Comparison of ENCODE assay signal across 8 cellular contexts in the genomic region with DNA sequence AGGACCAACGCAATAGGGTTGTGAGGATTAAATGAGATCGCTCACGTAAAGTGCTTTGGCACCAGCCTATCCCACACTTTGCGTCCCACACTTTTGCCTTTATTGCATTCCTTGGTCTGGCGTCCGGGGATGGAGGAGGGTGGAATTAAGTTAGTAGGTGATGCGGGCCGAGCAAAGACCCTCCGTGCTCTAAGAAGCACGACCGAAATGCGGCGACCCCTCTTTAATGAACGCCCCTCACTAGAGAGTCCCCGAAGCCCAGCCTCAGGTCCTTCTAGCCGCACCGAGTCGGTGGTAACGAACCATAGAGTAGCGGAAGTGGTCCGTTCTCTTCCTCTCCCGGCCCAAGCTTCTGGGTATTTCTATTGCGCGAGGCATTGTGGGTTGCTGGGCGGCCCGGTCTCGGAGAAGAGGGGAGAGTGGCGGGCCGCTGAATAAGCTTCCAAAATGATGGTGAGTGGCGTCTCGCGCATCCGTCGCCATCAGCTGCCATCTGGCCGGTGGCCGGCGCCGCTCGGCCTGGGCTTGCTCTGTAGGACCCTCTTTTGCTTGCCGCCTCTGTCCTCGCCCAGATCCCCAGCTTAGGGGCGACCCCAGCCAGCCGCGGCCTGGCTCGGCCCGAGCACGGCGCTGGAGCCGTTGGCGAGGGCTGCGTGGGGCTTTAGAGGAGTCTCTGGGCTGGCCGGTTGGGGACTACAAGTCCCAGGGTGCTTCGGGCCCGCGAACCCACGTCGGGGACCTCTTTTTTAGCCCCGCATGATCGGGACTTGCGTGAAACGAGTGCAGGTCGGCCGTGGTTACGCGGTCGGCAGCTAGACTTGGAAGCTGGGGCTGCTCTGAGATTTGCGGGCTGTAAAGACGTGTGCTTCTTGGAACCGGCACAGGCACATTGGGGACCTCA. TPM values are rescaled to one million over a fixed set of nuclear protein-coding genes. Genes with fewer than 3 reads are reported as not detected.
DNase-seq lines count a peak whose midpoint lies in the region; ATAC-seq and TF ChIP-seq lines count a peak whose summit lies in the region.

A gene (plus strand): TSS at position 377 of the 901 bp plus-strand sequence. CDS start 71 bp downstream, at position 448.

- H3K4me2 ChIP-seq in hepatocyte = peak within 1 kb of the TSS; percentile 92

- no peaks in the 10 kb centered on the region for H3K9me3 ChIP-seq in hepatocyte (ENCODE audit: low read depth)

- H3K27ac ChIP-seq in hepatocyte = peak within 1 kb of the TSS; percentile 99

- in situ Hi-C loops in astrocyte of the cerebellum (cut with HindIII; ENCODE audit: low sequenced_read_pairs) = no loop called here

- TF ChIP-seq CTCF in astrocyte of the cerebellum (IDR thresholded peaks at IDR 0.05; ENCODE audit: low read depth, low read length, missing control alignments) (no peak), hepatocyte (IDR thresholded peaks at IDR 0.05; ENCODE audit: poor library complexity) (no peak)

- H3K27me3 ChIP-seq in hepatocyte = no peaks in the 10 kb centered on the region

- H3K79me2 ChIP-seq in hepatocyte = peaks cover 49% of the 10 kb centered on the region

- WGBS in hepatocyte (ENCODE audit: low lambda C conversion rate, missing lambda C conversion rate) = under 1% methylated on average over 69 of the region's 69 CpGs

- H3K4me1 ChIP-seq in hepatocyte (ENCODE audit: insufficient read depth) = peaks cover 6% of the 10 kb centered on the region

- H3K4me3 ChIP-seq in astrocyte of the cerebellum (ENCODE audit: low read depth, low read length) (peak within 1 kb of the TSS; percentile 96), hepatocyte (peak within 1 kb of the TSS; percentile 99)

- H3K36me3 ChIP-seq in hepatocyte (replicated peaks; ENCODE audit: insufficient read depth, low read depth) = no peaks in the 10 kb centered on the region

- ATAC-seq in GM18511 (IDR thresholded peaks at IDR 0.05; ENCODE audit: unreplicated experiment) (peak; percentile 64), HG03025 (IDR thresholded peaks at IDR 0.05; ENCODE audit: low FRiP score, unreplicated experiment) (peak; percentile 69)

- H3K9me2 ChIP-seq in hepatocyte (replicated peaks; ENCODE audit: insufficient read depth) = no peaks in the 10 kb centered on the region

- peak within 1 kb of the TSS; percentile 99 for H2AFZ ChIP-seq in hepatocyte

- DNase-seq in NCI-H2081 (lab: John Stamatoyannopoulos, UW) (peak; percentile 95 to 97), T-helper 9 cell (peak; percentile 76), astrocyte of the cerebellum (ENCODE audit: low read depth) (peak; percentile 67), hepatocyte (ENCODE audit: low spot score) (peak; percentile 94), retina (peak; percentile 98), cortex of kidney (lab: John Stamatoyannopoulos, UW) (no peak)

- H4K20me1 ChIP-seq in hepatocyte (ENCODE audit: insufficient read depth, poor library complexity, severe bottlenecking) = peaks cover 46% of the 10 kb centered on the region

RNA-seq across cellular contexts. Expression of the gene that starts here (rescaled TPM):
- 195 and 197 TPM in 2 replicates for total RNA-seq in hepatocyte
- polyA plus RNA-seq in hepatocyte = 190 TPM in 2 replicates
